ENCODE assay signal across 9 cellular contexts in genomic region chr1:230772457-230773395, GRCh38. TPM values are rescaled to one million over a fixed set of nuclear protein-coding genes. Genes with fewer than 3 reads are reported as not detected.
A peak's percentile ranks its signal among the peaks of the same experiment; 100 is the strongest.
DNase-seq lines count a peak whose midpoint lies in the region; ATAC-seq, FAIRE-seq and TF ChIP-seq lines count a peak whose summit lies in the region.
"Had no signal": no experiment of that assay in that cellular context is flagged by ENCODE, and none has a peak within 500 bp of the region (broad histone marks: within the 10 kb centered on the region; RNA-seq: fewer than 3 reads in every experiment).

No MANE protein-coding gene starts in this region.

- CTCF ChIA-PET in CD4-positive, alpha-beta memory T cell (lab: Charles Lee; ENCODE audit: partially characterized antibody): interaction anchor here (1.5 kb wide), 1 partner anchor 9 kb away, joined by 4 read pairs; no protein-coding TSS in a partner anchor

- H3K9me3 Mint-ChIP-seq in CD4-positive, alpha-beta memory T cell: peaks cover 0 to 6% (median 0%) of the 10 kb centered on the region in 8 donors

- H3K9me3 ChIP-seq in liver (ENCODE audit: control insufficient read depth in 4 of 4, low read length in 3 of 4): no peaks in the 10 kb centered on the region
- H3K9me3 ChIP-seq in CD4-positive, alpha-beta memory T cell (ENCODE audit: control insufficient read depth in 1 of 2, low read length in 2 of 2): no peaks in the 10 kb centered on the region

- no peak for ATAC-seq in GM19023 (IDR thresholded peaks at IDR 0.05; ENCODE audit: unreplicated experiment)

- H3K27me3 Mint-ChIP-seq in CD4-positive, alpha-beta memory T cell: peaks cover 0 to 14% of the 10 kb centered on the region in 2 donors

- DNase-seq in Daoy (ENCODE audit: low read depth): peak; percentile 49
- DNase-seq in NCI-H2227 treated with DMSO at 0.1 percent for 48 hours (lab: John Stamatoyannopoulos, UW): peak; percentile 32
- peak; percentile 90 for DNase-seq in cerebellum (ENCODE audit: low spot score)
- DNase-seq in CD4-positive, alpha-beta memory T cell: no peak
- no peak for DNase-seq in germinal center (ENCODE audit: low spot score)
- no peak for DNase-seq in urothelium cell line (ENCODE audit: low spot score)

- no peaks in the 10 kb centered on the region for H3K27me3 ChIP-seq in liver (ENCODE audit: control insufficient read depth in 4 of 4, insufficient read depth in 4 of 4, low read length in 3 of 4)
- no peaks in the 10 kb centered on the region for H3K27me3 ChIP-seq in CD4-positive, alpha-beta memory T cell (ENCODE audit: insufficient read depth, low read length)

- peak; percentile 70 for TF ChIP-seq CTCF in liver (IDR thresholded peaks at IDR 0.05; ENCODE audit: low read depth, low read length, missing input control)

- no peaks in the 10 kb centered on the region for H3K4me1 Mint-ChIP-seq in CD4-positive, alpha-beta memory T cell
- H3K4me1 Mint-ChIP-seq: memory B cell had no signal

- intact Hi-C loops in CD4-positive, alpha-beta memory T cell (cut with micrococcal nuclease): no loop called here

- POLR2A ChIA-PET in CD4-positive, alpha-beta memory T cell (lab: Charles Lee; ENCODE audit: partially characterized antibody): no interaction called here

- no peak overlapping the region for H3K27ac Mint-ChIP-seq in CD4-positive, alpha-beta memory T cell
- H3K27ac Mint-ChIP-seq: memory B cell had no signal

- 54% methylated on average over 14 of the region's 14 CpGs for WGBS in liver

- no peaks in the 10 kb centered on the region for H3K36me3 Mint-ChIP-seq in CD4-positive, alpha-beta memory T cell
- H3K36me3 Mint-ChIP-seq: memory B cell had no signal

- H3K4me3 ChIP-seq in liver (ENCODE audit: low read depth in 1 of 3, low read length in 3 of 3): no peak overlapping the region
- no peak overlapping the region for H3K4me3 ChIP-seq in CD4-positive, alpha-beta memory T cell (ENCODE audit: low read length in 2 of 2)

- FAIRE-seq in urothelium cell line (lab: Jason Lieb, UNC): no peak

- no peak overlapping the region for H3K9ac ChIP-seq in liver (ENCODE audit: low read depth in 1 of 2, low read length in 2 of 2)

- TF ChIP-seq RAD21 in liver (IDR thresholded peaks at IDR 0.05): peak; percentile 96 to 98

- H3K4me1 ChIP-seq in liver (ENCODE audit: control insufficient read depth in 4 of 4, insufficient read depth in 4 of 4, low read length in 3 of 4): peaks cover 3 to 20% (median 14%) of the 10 kb centered on the region in 4 donors
- H3K4me1 ChIP-seq in CD4-positive, alpha-beta memory T cell (ENCODE audit: insufficient read depth, low read length): no peaks in the 10 kb centered on the region

- no peak overlapping the region for H3K4me3 Mint-ChIP-seq in CD4-positive, alpha-beta memory T cell
- H3K4me3 Mint-ChIP-seq: memory B cell had no signal

- H3K27ac ChIP-seq in liver (ENCODE audit: low read depth in 1 of 2, low read length in 2 of 2): no peak overlapping the region
- no peak overlapping the region for H3K27ac ChIP-seq in CD4-positive, alpha-beta memory T cell (ENCODE audit: low read depth, low read length)

- H3K36me3 ChIP-seq in liver (ENCODE audit: control insufficient read depth in 4 of 4, insufficient read depth in 3 of 4, low read depth in 1 of 4, low read length in 3 of 4): no peaks in the 10 kb centered on the region
- no peaks in the 10 kb centered on the region for H3K36me3 ChIP-seq in CD4-positive, alpha-beta memory T cell (ENCODE audit: insufficient read depth, low read length)

TF ChIP-seq in liver, 16 proteins besides CTCF, POLR2A, EP300 and RAD21:
- TF ChIP-seq HNF4A (conservative IDR thresholded peaks at IDR 0.05) (peak; percentile 3 to 38), RXRA (IDR thresholded peaks at IDR 0.05) (peak in 1 of 2 donors; percentile 57), MAX (IDR thresholded peaks at IDR 0.05) (no peak)

RNA-seq across cellular contexts. Expression of gene CAPN9, which starts 25.5 kb away (rescaled TPM):
- not detected in 2 replicates for total RNA-seq in Daoy (2014; rRNA removed; shearing (Covaris generic))
- not detected for total RNA-seq in cerebellum
- total RNA-seq in liver: not detected
- not detected for polyA plus RNA-seq in liver
- not detected for total RNA-seq in CD4-positive, alpha-beta memory T cell
- polyA plus RNA-seq in CD4-positive, alpha-beta memory T cell: under 1 TPM in 1 of 2 donors, not detected in 1; 0.24 TPM

RNA-seq across cellular contexts. Expression of gene AGT, which starts 58.8 kb away (rescaled TPM):
- total RNA-seq in Daoy (2014; rRNA removed; shearing (Covaris generic)): not detected in 2 replicates
- total RNA-seq in cerebellum (3.6 TPM), liver (1,000 to 10,000 TPM; 1,430 to 1,596 TPM)
- 1,000 to 10,000 TPM; 2,582 to 5,119 TPM for polyA plus RNA-seq in liver
- not detected for total RNA-seq in CD4-positive, alpha-beta memory T cell
- polyA plus RNA-seq in CD4-positive, alpha-beta memory T cell: not detected

Comparison
In these comparisons a context has a peak if more than half of its experiments do, and no peak if none do; other contexts are left out.
1. DNase-seq: peak in Daoy (single experiment), NCI-H2227 treated with DMSO at 0.1 percent for 48 hours (single experiment) and cerebellum (single experiment); none in CD4-positive, alpha-beta memory T cell (0 of 5), germinal center (single experiment) and urothelium cell line (single experiment).
2. RNA of gene AGT, which starts 58.8 kb away (total RNA-seq): 1,430 to 1,596 TPM in liver; 3.6 TPM in cerebellum (single experiment), not detected in Daoy and not detected in CD4-positive, alpha-beta memory T cell; every median in the first group is over 100 times any median in the second.